Comparison of ENCODE assay signal across 1 cellular context in the genomic region with DNA sequence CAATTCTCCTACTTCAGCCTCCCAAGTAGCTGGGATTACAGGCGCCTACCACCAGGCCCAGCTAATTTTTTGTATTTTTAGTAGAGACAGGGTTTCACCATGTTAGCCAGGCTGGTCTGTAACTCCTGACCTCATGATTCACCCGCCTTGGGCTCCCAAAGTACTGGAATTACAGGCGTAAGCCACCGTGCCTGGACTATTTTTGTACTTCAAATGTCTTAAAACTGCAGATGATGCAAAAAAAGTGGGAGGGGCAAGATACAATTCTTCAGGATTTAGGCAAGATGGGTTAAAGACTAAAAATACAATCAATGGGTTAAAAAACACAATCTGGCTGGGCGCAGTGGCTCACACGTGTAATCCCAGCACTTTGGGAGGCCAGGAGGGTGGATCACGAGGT.
TF ChIP-seq lines count a peak whose summit lies in the region.

No MANE protein-coding gene starts in this region.

TF ChIP-seq in GM12878, 131 proteins besides CTCF, POLR2A, EP300 and RAD21:
- no peak for TF ChIP-seq SMC3 (IDR thresholded peaks at IDR 0.05; ENCODE audit: borderline replicate concordance, low read length)
- no peak for TF ChIP-seq NBN (IDR thresholded peaks at IDR 0.05)
- TF ChIP-seq HCFC1 (IDR thresholded peaks at IDR 0.05; ENCODE audit: low read length), result no peak
- no peak for TF ChIP-seq EZH2 (IDR thresholded peaks at IDR 0.05; ENCODE audit: borderline replicate concordance, control insufficient read depth, low read depth, low read length)
- TF ChIP-seq, protein P1, sequence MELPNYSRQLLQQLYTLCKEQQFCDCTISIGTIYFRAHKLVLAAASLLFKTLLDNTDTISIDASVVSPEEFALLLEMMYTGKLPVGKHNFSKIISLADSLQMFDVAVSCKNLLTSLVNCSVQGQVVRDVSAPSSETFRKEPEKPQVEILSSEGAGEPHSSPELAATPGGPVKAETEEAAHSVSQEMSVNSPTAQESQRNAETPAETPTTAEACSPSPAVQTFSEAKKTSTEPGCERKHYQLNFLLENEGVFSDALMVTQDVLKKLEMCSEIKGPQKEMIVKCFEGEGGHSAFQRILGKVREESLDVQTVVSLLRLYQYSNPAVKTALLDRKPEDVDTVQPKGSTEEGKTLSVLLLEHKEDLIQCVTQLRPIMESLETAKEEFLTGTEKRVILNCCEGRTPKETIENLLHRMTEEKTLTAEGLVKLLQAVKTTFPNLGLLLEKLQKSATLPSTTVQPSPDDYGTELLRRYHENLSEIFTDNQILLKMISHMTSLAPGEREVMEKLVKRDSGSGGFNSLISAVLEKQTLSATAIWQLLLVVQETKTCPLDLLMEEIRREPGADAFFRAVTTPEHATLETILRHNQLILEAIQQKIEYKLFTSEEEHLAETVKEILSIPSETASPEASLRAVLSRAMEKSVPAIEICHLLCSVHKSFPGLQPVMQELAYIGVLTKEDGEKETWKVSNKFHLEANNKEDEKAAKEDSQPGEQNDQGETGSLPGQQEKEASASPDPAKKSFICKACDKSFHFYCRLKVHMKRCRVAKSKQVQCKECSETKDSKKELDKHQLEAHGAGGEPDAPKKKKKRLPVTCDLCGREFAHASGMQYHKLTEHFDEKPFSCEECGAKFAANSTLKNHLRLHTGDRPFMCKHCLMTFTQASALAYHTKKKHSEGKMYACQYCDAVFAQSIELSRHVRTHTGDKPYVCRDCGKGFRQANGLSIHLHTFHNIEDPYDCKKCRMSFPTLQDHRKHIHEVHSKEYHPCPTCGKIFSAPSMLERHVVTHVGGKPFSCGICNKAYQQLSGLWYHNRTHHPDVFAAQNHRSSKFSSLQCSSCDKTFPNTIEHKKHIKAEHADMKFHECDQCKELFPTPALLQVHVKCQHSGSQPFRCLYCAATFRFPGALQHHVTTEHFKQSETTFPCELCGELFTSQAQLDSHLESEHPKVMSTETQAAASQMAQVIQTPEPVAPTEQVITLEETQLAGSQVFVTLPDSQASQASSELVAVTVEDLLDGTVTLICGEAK (IDR thresholded peaks at IDR 0.05; ENCODE audit: borderline replicate concordance), result no peak
- TF ChIP-seq POU2F2 (IDR thresholded peaks at IDR 0.05; ENCODE audit: borderline replicate concordance, low read depth, low read length), result no peak
- no peak for TF ChIP-seq ZNF217 (IDR thresholded peaks at IDR 0.05)
- TF ChIP-seq KAT2A (conservative IDR thresholded peaks at IDR 0.05; ENCODE audit: control insufficient read depth, low read depth, low read length), result no peak
- TF ChIP-seq, protein P2, sequence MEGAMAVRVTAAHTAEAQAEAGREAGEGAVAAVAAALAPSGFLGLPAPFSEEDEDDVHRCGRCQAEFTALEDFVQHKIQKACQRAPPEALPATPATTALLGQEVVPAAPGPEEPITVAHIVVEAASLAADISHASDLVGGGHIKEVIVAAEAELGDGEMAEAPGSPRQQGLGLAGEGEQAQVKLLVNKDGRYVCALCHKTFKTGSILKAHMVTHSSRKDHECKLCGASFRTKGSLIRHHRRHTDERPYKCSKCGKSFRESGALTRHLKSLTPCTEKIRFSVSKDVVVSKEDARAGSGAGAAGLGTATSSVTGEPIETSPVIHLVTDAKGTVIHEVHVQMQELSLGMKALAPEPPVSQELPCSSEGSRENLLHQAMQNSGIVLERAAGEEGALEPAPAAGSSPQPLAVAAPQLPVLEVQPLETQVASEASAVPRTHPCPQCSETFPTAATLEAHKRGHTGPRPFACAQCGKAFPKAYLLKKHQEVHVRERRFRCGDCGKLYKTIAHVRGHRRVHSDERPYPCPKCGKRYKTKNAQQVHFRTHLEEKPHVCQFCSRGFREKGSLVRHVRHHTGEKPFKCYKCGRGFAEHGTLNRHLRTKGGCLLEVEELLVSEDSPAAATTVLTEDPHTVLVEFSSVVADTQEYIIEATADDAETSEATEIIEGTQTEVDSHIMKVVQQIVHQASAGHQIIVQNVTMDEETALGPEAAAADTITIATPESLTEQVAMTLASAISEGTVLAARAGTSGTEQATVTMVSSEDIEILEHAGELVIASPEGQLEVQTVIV (IDR thresholded peaks at IDR 0.05; ENCODE audit: borderline replicate concordance, partially characterized antibody), result no peak
- no peak for TF ChIP-seq ZBED1 (IDR thresholded peaks at IDR 0.05; ENCODE audit: borderline replicate concordance)
- TF ChIP-seq, protein P3, sequence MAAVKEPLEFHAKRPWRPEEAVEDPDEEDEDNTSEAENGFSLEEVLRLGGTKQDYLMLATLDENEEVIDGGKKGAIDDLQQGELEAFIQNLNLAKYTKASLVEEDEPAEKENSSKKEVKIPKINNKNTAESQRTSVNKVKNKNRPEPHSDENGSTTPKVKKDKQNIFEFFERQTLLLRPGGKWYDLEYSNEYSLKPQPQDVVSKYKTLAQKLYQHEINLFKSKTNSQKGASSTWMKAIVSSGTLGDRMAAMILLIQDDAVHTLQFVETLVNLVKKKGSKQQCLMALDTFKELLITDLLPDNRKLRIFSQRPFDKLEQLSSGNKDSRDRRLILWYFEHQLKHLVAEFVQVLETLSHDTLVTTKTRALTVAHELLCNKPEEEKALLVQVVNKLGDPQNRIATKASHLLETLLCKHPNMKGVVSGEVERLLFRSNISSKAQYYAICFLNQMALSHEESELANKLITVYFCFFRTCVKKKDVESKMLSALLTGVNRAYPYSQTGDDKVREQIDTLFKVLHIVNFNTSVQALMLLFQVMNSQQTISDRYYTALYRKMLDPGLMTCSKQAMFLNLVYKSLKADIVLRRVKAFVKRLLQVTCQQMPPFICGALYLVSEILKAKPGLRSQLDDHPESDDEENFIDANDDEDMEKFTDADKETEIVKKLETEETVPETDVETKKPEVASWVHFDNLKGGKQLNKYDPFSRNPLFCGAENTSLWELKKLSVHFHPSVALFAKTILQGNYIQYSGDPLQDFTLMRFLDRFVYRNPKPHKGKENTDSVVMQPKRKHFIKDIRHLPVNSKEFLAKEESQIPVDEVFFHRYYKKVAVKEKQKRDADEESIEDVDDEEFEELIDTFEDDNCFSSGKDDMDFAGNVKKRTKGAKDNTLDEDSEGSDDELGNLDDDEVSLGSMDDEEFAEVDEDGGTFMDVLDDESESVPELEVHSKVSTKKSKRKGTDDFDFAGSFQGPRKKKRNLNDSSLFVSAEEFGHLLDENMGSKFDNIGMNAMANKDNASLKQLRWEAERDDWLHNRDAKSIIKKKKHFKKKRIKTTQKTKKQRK (IDR thresholded peaks at IDR 0.05; ENCODE audit: low read depth, low read length), result no peak
- no peak for TF ChIP-seq BCL11A (IDR thresholded peaks at IDR 0.05; ENCODE audit: low read depth, low read length)
- no peak for TF ChIP-seq CBX3 (IDR thresholded peaks at IDR 0.05; ENCODE audit: borderline replicate concordance, low read depth)
- TF ChIP-seq DPF2 (IDR thresholded peaks at IDR 0.05), result no peak
- TF ChIP-seq, protein P4, sequence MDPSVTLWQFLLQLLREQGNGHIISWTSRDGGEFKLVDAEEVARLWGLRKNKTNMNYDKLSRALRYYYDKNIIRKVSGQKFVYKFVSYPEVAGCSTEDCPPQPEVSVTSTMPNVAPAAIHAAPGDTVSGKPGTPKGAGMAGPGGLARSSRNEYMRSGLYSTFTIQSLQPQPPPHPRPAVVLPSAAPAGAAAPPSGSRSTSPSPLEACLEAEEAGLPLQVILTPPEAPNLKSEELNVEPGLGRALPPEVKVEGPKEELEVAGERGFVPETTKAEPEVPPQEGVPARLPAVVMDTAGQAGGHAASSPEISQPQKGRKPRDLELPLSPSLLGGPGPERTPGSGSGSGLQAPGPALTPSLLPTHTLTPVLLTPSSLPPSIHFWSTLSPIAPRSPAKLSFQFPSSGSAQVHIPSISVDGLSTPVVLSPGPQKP (IDR thresholded peaks at IDR 0.05; ENCODE audit: low read depth, low read length), result no peak
- no peak for TF ChIP-seq SREBF1 (IDR thresholded peaks at IDR 0.05; ENCODE audit: low read length)
